Comparison of ENCODE assay signal across 1 cellular context in the genomic region with DNA sequence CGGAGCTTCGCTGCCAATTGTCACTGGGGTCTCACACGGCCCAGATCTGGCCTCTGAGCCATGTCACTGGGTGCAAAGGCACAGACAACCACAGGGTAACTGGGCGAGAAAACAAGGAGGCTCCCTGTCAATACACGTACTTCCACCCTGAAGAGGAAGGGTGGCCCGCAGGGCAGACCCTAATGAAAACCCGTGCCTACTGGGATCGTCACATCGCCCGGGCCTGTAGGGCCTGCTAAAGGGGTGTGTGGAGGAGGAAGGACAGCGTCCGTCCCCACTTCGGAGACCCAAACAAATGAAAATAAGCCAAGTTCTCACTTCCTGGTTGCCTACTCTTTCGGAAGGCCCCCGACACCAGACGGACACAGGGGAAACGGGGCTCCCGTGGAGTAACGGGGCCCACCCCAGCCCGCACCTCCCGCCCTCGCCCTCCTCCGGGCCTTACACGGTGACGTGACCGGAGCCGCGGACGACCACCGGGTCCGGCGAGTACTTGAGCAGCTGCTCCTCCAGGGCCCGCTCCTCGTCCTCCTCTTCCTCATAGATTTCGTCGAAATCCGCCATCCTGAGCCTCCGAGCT.
TF ChIP-seq lines count a peak whose summit lies in the region.

No MANE protein-coding gene starts in this region.

TF ChIP-seq in GM12878, 131 proteins besides CTCF, POLR2A, EP300 and RAD21 (continued from another document):
- TF ChIP-seq, protein P1, sequence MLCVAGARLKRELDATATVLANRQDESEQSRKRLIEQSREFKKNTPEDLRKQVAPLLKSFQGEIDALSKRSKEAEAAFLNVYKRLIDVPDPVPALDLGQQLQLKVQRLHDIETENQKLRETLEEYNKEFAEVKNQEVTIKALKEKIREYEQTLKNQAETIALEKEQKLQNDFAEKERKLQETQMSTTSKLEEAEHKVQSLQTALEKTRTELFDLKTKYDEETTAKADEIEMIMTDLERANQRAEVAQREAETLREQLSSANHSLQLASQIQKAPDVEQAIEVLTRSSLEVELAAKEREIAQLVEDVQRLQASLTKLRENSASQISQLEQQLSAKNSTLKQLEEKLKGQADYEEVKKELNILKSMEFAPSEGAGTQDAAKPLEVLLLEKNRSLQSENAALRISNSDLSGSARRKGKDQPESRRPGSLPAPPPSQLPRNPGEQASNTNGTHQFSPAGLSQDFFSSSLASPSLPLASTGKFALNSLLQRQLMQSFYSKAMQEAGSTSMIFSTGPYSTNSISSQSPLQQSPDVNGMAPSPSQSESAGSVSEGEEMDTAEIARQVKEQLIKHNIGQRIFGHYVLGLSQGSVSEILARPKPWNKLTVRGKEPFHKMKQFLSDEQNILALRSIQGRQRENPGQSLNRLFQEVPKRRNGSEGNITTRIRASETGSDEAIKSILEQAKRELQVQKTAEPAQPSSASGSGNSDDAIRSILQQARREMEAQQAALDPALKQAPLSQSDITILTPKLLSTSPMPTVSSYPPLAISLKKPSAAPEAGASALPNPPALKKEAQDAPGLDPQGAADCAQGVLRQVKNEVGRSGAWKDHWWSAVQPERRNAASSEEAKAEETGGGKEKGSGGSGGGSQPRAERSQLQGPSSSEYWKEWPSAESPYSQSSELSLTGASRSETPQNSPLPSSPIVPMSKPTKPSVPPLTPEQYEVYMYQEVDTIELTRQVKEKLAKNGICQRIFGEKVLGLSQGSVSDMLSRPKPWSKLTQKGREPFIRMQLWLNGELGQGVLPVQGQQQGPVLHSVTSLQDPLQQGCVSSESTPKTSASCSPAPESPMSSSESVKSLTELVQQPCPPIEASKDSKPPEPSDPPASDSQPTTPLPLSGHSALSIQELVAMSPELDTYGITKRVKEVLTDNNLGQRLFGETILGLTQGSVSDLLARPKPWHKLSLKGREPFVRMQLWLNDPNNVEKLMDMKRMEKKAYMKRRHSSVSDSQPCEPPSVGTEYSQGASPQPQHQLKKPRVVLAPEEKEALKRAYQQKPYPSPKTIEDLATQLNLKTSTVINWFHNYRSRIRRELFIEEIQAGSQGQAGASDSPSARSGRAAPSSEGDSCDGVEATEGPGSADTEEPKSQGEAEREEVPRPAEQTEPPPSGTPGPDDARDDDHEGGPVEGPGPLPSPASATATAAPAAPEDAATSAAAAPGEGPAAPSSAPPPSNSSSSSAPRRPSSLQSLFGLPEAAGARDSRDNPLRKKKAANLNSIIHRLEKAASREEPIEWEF (IDR thresholded peaks at IDR 0.05; ENCODE audit: insufficient replicate concordance, low read depth, low read length): no peak
- peak in 1 of 2 experiments; percentile 16; a peak in 1 of 4 replicates for TF ChIP-seq BHLHE40 (IDR thresholded peaks at IDR 0.05; ENCODE audit: borderline replicate concordance in 1 of 2, low read depth in 2 of 2, low read length in 1 of 2)
- peak; percentile 23; the same call in 1 of the 2 replicates for TF ChIP-seq SPI1 (IDR thresholded peaks at IDR 0.05; ENCODE audit: borderline replicate concordance, insufficient read depth, low read depth, low read length)
- TF ChIP-seq POLR2AphosphoS5 (IDR thresholded peaks at IDR 0.05; ENCODE audit: low read length): peak; percentile 15; the same call in 1 of the 2 replicates
